11 cellular contexts compared by ENCODE assay signal in the genomic region with DNA sequence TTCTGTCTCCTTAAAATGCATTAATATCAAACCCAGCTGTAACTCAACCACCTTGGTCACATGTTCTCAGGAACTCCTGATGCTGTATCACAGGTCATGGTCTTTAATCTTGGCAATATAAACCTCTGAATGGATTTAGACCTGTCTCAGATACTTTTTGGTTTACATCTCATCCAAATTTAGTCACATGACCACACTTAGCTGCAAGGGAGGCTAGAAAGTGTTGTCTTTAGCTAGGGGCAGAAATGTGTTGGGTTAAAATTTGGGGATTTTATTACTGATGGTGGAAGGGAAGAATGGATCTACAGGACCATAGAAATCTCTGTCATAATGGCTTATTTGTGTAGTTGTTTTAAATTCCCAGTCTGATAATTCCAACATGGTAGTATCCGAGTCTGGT. TPM values are rescaled to one million over a fixed set of nuclear protein-coding genes. Genes with fewer than 3 reads are reported as not detected.
"Had no signal": no experiment of that assay in that cellular context is flagged by ENCODE, and none has a peak within 500 bp of the region (broad histone marks: within the 10 kb centered on the region; RNA-seq: fewer than 3 reads in every experiment).

No MANE protein-coding gene starts in this region.

- H3K4me3 ChIP-seq: GM23248, HAP-1 had no signal

- H2AFZ ChIP-seq: GM23248 had no signal

- ATAC-seq: HCT116, HepG2 had no signal

- H3K36me3 ChIP-seq: HAP-1 had no signal

- H3K9me3 ChIP-seq: HAP-1 had no signal

- H3K27ac Mint-ChIP-seq: HFFc6, IgD-negative memory B cell had no signal

- H3K4me1 ChIP-seq: HAP-1 had no signal

- H3K9me3 Mint-ChIP-seq: HFFc6 had no signal

- H3K4me3 Mint-ChIP-seq: HFFc6, IgD-negative memory B cell had no signal

- H3K27ac ChIP-seq: GM23248, HL-60 had no signal

- DNase-seq: GM23248, GOT3, H7, HFFc6 had no signal

- FAIRE-seq: HepG2 had no signal

- H3K9ac ChIP-seq: GM23248 had no signal

RNA-seq across cellular contexts. Expression of gene IL2RA, which starts 55.2 kb away (rescaled TPM):
- total RNA-seq: GM23248, H4, H7, HepG2, HFFc6, HT1080 had no signal
- polyA plus RNA-seq: GM23248, HepG2 had no signal
